Comparison of ENCODE assay signal across 24 cellular contexts in genomic region chr11:44241851-44242250, GRCh38.
A peak's percentile ranks its signal among the peaks of the same experiment; 100 is the strongest.
DNase-seq lines count a peak whose midpoint lies in the region; ATAC-seq, FAIRE-seq and TF ChIP-seq lines count a peak whose summit lies in the region.
"Had no signal": no experiment of that assay in that cellular context is flagged by ENCODE, and none has a peak within 500 bp of the region (broad histone marks: within the 10 kb centered on the region; RNA-seq: fewer than 3 reads in every experiment).

No MANE protein-coding gene starts in this region.

- no peak for ATAC-seq in GM21619 (IDR thresholded peaks at IDR 0.05; ENCODE audit: unreplicated experiment)
- ATAC-seq in effector memory CD8-positive, alpha-beta T cell (replicated peaks): no peak
- ATAC-seq: activated CD8-positive, alpha-beta memory T cell treated with anti-CD3 and anti-CD28 coated beads, Interleukin-2, amount 10 ng/mL, durations not matched to agents 7 days and 5 days; activated T-cell treated with anti-CD3 and anti-CD28 coated beads, Interleukin-2, amount 50 U/mL, for 72 hours; HepG2 had no signal

- H3K9me3 Mint-ChIP-seq in astrocyte (ENCODE audit: unreplicated experiment) (no peaks in the 10 kb centered on the region), nephron (no peaks in the 10 kb centered on the region)
- no peaks in the 10 kb centered on the region for H3K9me3 Mint-ChIP-seq in effector memory CD8-positive, alpha-beta T cell
- H3K9me3 Mint-ChIP-seq: activated CD4-positive, alpha-beta T cell treated with anti-CD3 and anti-CD28 coated beads, Interleukin-2, amount 10 ng/mL, durations not matched to agents 7 days and 5 days; activated naive CD4-positive, alpha-beta T cell treated with anti-CD3 and anti-CD28 coated beads for 36 hours; activated T-cell treated with anti-CD3 and anti-CD28 coated beads, Interleukin-2, amount 50 U/mL, for 72 hours; CD14-positive monocyte had no signal

- no peaks in the 10 kb centered on the region for H4K20me1 ChIP-seq in astrocyte (ENCODE audit: insufficient read depth, low read length)

- H3K9ac ChIP-seq in astrocyte (ENCODE audit: low read length): no peak overlapping the region
- H3K9ac ChIP-seq: parathyroid adenoma had no signal

- H3K4me1 Mint-ChIP-seq in astrocyte (ENCODE audit: low read depth, unreplicated experiment) (peaks cover 40% of the 10 kb centered on the region), nephron (peaks cover 82% of the 10 kb centered on the region)
- no peaks in the 10 kb centered on the region for H3K4me1 Mint-ChIP-seq in effector memory CD8-positive, alpha-beta T cell (ENCODE audit: low read depth in 2 of 2)
- H3K4me1 Mint-ChIP-seq: activated CD4-positive, alpha-beta T cell treated with anti-CD3 and anti-CD28 coated beads, Interleukin-2, amount 10 ng/mL, durations not matched to agents 7 days and 5 days; activated CD8-positive, alpha-beta memory T cell treated with anti-CD3 and anti-CD28 coated beads, Interleukin-2, amount 10 ng/mL, durations not matched to agents 7 days and 5 days; CD14-positive monocyte had no signal

- H3K27me3 Mint-ChIP-seq in astrocyte (ENCODE audit: low read depth, unreplicated experiment) (no peaks in the 10 kb centered on the region), nephron (ENCODE audit: low read depth) (no peaks in the 10 kb centered on the region)
- H3K27me3 Mint-ChIP-seq in effector memory CD8-positive, alpha-beta T cell: no peaks in the 10 kb centered on the region
- H3K27me3 Mint-ChIP-seq: activated CD4-positive, alpha-beta T cell treated with anti-CD3 and anti-CD28 coated beads, Interleukin-2, amount 10 ng/mL, durations not matched to agents 7 days and 5 days; activated CD8-positive, alpha-beta memory T cell treated with anti-CD3 and anti-CD28 coated beads, Interleukin-2, amount 10 ng/mL, durations not matched to agents 7 days and 5 days had no signal

- H3K36me3 ChIP-seq in astrocyte (ENCODE audit: insufficient read depth, low read length) (no peaks in the 10 kb centered on the region), left ventricle myocardium inferior (peaks cover 16% of the 10 kb centered on the region)

- FAIRE-seq in astrocyte (lab: Jason Lieb, UNC): no peak
- FAIRE-seq: GM12892, HepG2, small intestine had no signal

- no peak overlapping the region for H3K4me3 ChIP-seq in astrocyte (ENCODE audit: insufficient read depth, low read depth, low read length)
- no peak overlapping the region for H3K4me3 ChIP-seq in left ventricle myocardium inferior
- H3K4me3 ChIP-seq: coronary artery, testis, vagina had no signal

- intact Hi-C loops in left ventricle myocardium inferior (cut with micrococcal nuclease): no loop called here

- H3K36me3 Mint-ChIP-seq in astrocyte (ENCODE audit: low read depth, unreplicated experiment) (peaks cover 4% of the 10 kb centered on the region), nephron (ENCODE audit: low read depth) (peaks cover 49% of the 10 kb centered on the region)
- H3K36me3 Mint-ChIP-seq in effector memory CD8-positive, alpha-beta T cell (ENCODE audit: insufficient read depth): peaks cover 17% of the 10 kb centered on the region

- peaks cover 28% of the 10 kb centered on the region for H3K4me1 ChIP-seq in astrocyte (ENCODE audit: insufficient read depth, low read length)
- peaks cover 65% of the 10 kb centered on the region for H3K4me1 ChIP-seq in left ventricle myocardium inferior
- H3K4me1 ChIP-seq: parathyroid adenoma, vagina had no signal

- peak overlapping the region; percentile 24 for H3K4me3 Mint-ChIP-seq in astrocyte (ENCODE audit: unreplicated experiment)
- H3K4me3 Mint-ChIP-seq in nephron: peak overlapping the region in 1 of 3 experiments; percentile 18
- H3K4me3 Mint-ChIP-seq in effector memory CD8-positive, alpha-beta T cell: no peak overlapping the region
- H3K4me3 Mint-ChIP-seq: activated CD4-positive, alpha-beta T cell treated with anti-CD3 and anti-CD28 coated beads, Interleukin-2, amount 10 ng/mL, durations not matched to agents 7 days and 5 days; activated CD8-positive, alpha-beta memory T cell treated with anti-CD3 and anti-CD28 coated beads, Interleukin-2, amount 10 ng/mL, durations not matched to agents 7 days and 5 days; activated naive CD4-positive, alpha-beta T cell treated with anti-CD3 and anti-CD28 coated beads for 36 hours; activated T-cell treated with anti-CD3 and anti-CD28 coated beads, Interleukin-2, amount 50 U/mL, for 72 hours; CD14-positive monocyte; nephron progenitor cell had no signal

- H3K27ac ChIP-seq in astrocyte (ENCODE audit: low read depth, low read length) (no peak overlapping the region), left ventricle myocardium inferior (replicated peaks) (peak overlapping the region; percentile 64)
- H3K27ac ChIP-seq: coronary artery, HL-60, parathyroid adenoma, testis, vagina had no signal

- TF ChIP-seq CTCF in astrocyte (IDR thresholded peaks at IDR 0.05; ENCODE audit: insufficient read depth, low read depth, low read length) (no peak), left ventricle myocardium inferior (IDR thresholded peaks at IDR 0.05; ENCODE audit: borderline replicate concordance) (no peak), nephron (IDR thresholded peaks at IDR 0.05; ENCODE audit: unreplicated experiment in 3 of 3) (no peak)

- no peak for DNase-seq in astrocyte (ENCODE audit: low read depth)
- peak; percentile 66 for DNase-seq in left ventricle myocardium inferior
- peak; percentile 21 for DNase-seq in superior temporal gyrus (ENCODE audit: extremely low spot score)
- DNase-seq in effector memory CD8-positive, alpha-beta T cell: no peak
- DNase-seq in EL: no peak
- DNase-seq: activated CD4-positive, alpha-beta T cell treated with anti-CD3 and anti-CD28 coated beads, Interleukin-2, amount 10 ng/mL, durations not matched to agents 7 days and 5 days; activated CD8-positive, alpha-beta memory T cell treated with anti-CD3 and anti-CD28 coated beads, Interleukin-2, amount 10 ng/mL, durations not matched to agents 7 days and 5 days; activated naive CD4-positive, alpha-beta T cell treated with anti-CD3 and anti-CD28 coated beads for 36 hours; activated T-cell treated with anti-CD3 and anti-CD28 coated beads, Interleukin-2, amount 50 U/mL, for 72 hours; NCI-H187; NCI-H2227 treated with DMSO at 0.1 percent for 48 hours; nephron progenitor cell; small intestine; stimulated activated CD4-positive, alpha-beta T cell treated with anti-CD3 and anti-CD28 coated beads, Interleukin-2, amount 100 ng/mL, for 24 hours; testis had no signal

- H3K9me3 ChIP-seq in astrocyte (ENCODE audit: insufficient read depth, low read depth, low read length): no peaks in the 10 kb centered on the region
- no peaks in the 10 kb centered on the region for H3K9me3 ChIP-seq in left ventricle myocardium inferior (replicated peaks)
- H3K9me3 ChIP-seq: testis, vagina had no signal

- no peak overlapping the region for H2AFZ ChIP-seq in astrocyte (ENCODE audit: low read depth, low read length)
- H2AFZ ChIP-seq: parathyroid adenoma had no signal

- no peaks in the 10 kb centered on the region for H3K27me3 ChIP-seq in astrocyte (ENCODE audit: insufficient read depth, low read length)
- no peaks in the 10 kb centered on the region for H3K27me3 ChIP-seq in left ventricle myocardium inferior (ENCODE audit: low read depth)
- H3K27me3 ChIP-seq: testis, vagina had no signal

- H3K4me2 ChIP-seq in astrocyte (ENCODE audit: low read length): no peak overlapping the region

- no peaks in the 10 kb centered on the region for H3K79me2 ChIP-seq in astrocyte (ENCODE audit: insufficient read depth, low read length)
- H3K79me2 ChIP-seq: parathyroid adenoma had no signal

- H3K27ac Mint-ChIP-seq in astrocyte (ENCODE audit: unreplicated experiment) (peak overlapping the region; percentile 29), nephron (peak overlapping the region; percentile 87 to 92 (median 88))
- no peak overlapping the region for H3K27ac Mint-ChIP-seq in effector memory CD8-positive, alpha-beta T cell
- H3K27ac Mint-ChIP-seq: activated CD4-positive, alpha-beta T cell treated with anti-CD3 and anti-CD28 coated beads, Interleukin-2, amount 10 ng/mL, durations not matched to agents 7 days and 5 days; activated CD8-positive, alpha-beta memory T cell treated with anti-CD3 and anti-CD28 coated beads, Interleukin-2, amount 10 ng/mL, durations not matched to agents 7 days and 5 days; activated naive CD4-positive, alpha-beta T cell treated with anti-CD3 and anti-CD28 coated beads for 36 hours; activated T-cell treated with anti-CD3 and anti-CD28 coated beads, Interleukin-2, amount 50 U/mL, for 72 hours; nephron progenitor cell had no signal

Comparison
In these comparisons a context has a peak if more than half of its experiments do, and no peak if none do; other contexts are left out.
1. DNase-seq: peak in left ventricle myocardium inferior (single experiment) and superior temporal gyrus (single experiment); none in astrocyte (single experiment), effector memory CD8-positive, alpha-beta T cell (0 of 3) and EL (single experiment).
2. H3K27ac Mint-ChIP-seq: peak in astrocyte (single experiment) and nephron (3 of 3); none in effector memory CD8-positive, alpha-beta T cell (0 of 2).